Comparison of ENCODE assay signal across 15 cellular contexts in genomic region chr9:36548454-36548853, GRCh38. TPM values are rescaled to one million over a fixed set of nuclear protein-coding genes. Genes with fewer than 3 reads are reported as not detected.
DNase-seq lines count a peak whose midpoint lies in the region; ATAC-seq, FAIRE-seq and TF ChIP-seq lines count a peak whose summit lies in the region.
"Had no signal": no experiment of that assay in that cellular context is flagged by ENCODE, and none has a peak within 500 bp of the region (broad histone marks: within the 10 kb centered on the region; RNA-seq: fewer than 3 reads in every experiment).

No MANE protein-coding gene starts in this region.

- H3K14ac ChIP-seq in H1 (ENCODE audit: insufficient read length) = no peak overlapping the region

- H3K27me3 ChIP-seq in PC-9 (ENCODE audit: insufficient read depth, low read depth) (no peaks in the 10 kb centered on the region), H1 (replicated peaks in 1 of 4; ENCODE audit: control insufficient read depth in 3 of 4, extremely low read depth in 1 of 4, insufficient read depth in 3 of 4, low read length in 3 of 4) (no peaks in the 10 kb centered on the region)

- no peak overlapping the region for H3K56ac ChIP-seq in H1 (replicated peaks; ENCODE audit: insufficient read length, low read depth, low read length)

- H3K36me3 Mint-ChIP-seq in activated naive CD8-positive, alpha-beta T cell treated with anti-CD3 and anti-CD28 coated beads, Interleukin-2, amount 50 U/mL, for 24 hours (ENCODE audit: low read depth) = no peaks in the 10 kb centered on the region
- H3K36me3 Mint-ChIP-seq: CD4-positive, alpha-beta memory T cell had no signal

- H2BK20ac ChIP-seq in H1 (ENCODE audit: low read length) = no peak overlapping the region

- no peak overlapping the region for H4K8ac ChIP-seq in H1 (ENCODE audit: extremely low read depth, insufficient read depth, low read length)

- H3K4ac ChIP-seq in H1 (replicated peaks; ENCODE audit: insufficient read length, low read depth, low read length) = no peak overlapping the region

- ATAC-seq in HG03196 (IDR thresholded peaks at IDR 0.05; ENCODE audit: unreplicated experiment) (no peak), HG02870 (IDR thresholded peaks at IDR 0.05; ENCODE audit: unreplicated experiment) (no peak)
- ATAC-seq in activated naive CD8-positive, alpha-beta T cell treated with anti-CD3 and anti-CD28 coated beads, Interleukin-2, amount 50 U/mL, for 24 hours = no peak
- ATAC-seq: HepG2 had no signal

- no peaks in the 10 kb centered on the region for H3K79me1 ChIP-seq in H1 (ENCODE audit: low read depth, low read length)

- no peak for TF ChIP-seq POLR2A in H1 (IDR thresholded peaks at IDR 0.05; ENCODE audit: control extremely low read depth in 1 of 2, low read depth in 2 of 2, low read length in 2 of 2)

- H3K9me2 ChIP-seq in PC-9 (ENCODE audit: insufficient read depth) = no peaks in the 10 kb centered on the region

- peak; percentile 46 for DNase-seq in DMS 273 (lab: John Stamatoyannopoulos, UW; ENCODE audit: unreplicated experiment)
- peak; percentile 10 for DNase-seq in ELF-1 (ENCODE audit: low read depth, low spot score)
- DNase-seq in PC-9 = peak; percentile 16 to 39
- no peak for DNase-seq in H1 (ENCODE audit: low read depth in 1 of 2, low spot score in 2 of 2)
- DNase-seq in activated naive CD8-positive, alpha-beta T cell treated with anti-CD3 and anti-CD28 coated beads, Interleukin-2, amount 50 U/mL, for 24 hours = no peak
- DNase-seq: CD4-positive, alpha-beta memory T cell; GM23248; H9 had no signal

- CTCF ChIA-PET in PC-9 (lab: Charles Lee) = no interaction called here
- CTCF ChIA-PET in H1 (lab: Charles Lee; ENCODE audit: partially characterized antibody) = interaction anchor here (1.1 to 1.4 kb wide), 2 partner anchors 98 to 141 kb away, joined by 3 to 5 read pairs; no protein-coding TSS in a partner anchor

- H3K27ac ChIP-seq in PC-9 (no peak overlapping the region), H1 (ENCODE audit: low read depth, low read length) (no peak overlapping the region)
- H3K27ac ChIP-seq: C4-2B, GM23248 had no signal

- H4K5ac ChIP-seq in H1 (ENCODE audit: insufficient read length, low read depth, low read length) = no peak overlapping the region

- no peak overlapping the region for H2BK5ac ChIP-seq in H1 (ENCODE audit: low read depth, low read length)

- no peak overlapping the region for H2AK5ac ChIP-seq in H1 (ENCODE audit: low read depth, low read length)

- H3K9me3 Mint-ChIP-seq in activated naive CD8-positive, alpha-beta T cell treated with anti-CD3 and anti-CD28 coated beads, Interleukin-2, amount 50 U/mL, for 24 hours = no peaks in the 10 kb centered on the region
- H3K9me3 Mint-ChIP-seq: CD4-positive, alpha-beta memory T cell; H9 had no signal

- no peak overlapping the region for H3K27ac Mint-ChIP-seq in activated naive CD8-positive, alpha-beta T cell treated with anti-CD3 and anti-CD28 coated beads, Interleukin-2, amount 50 U/mL, for 24 hours
- H3K27ac Mint-ChIP-seq: B cell; CD4-positive, alpha-beta memory T cell had no signal

- no peak overlapping the region for H2BK15ac ChIP-seq in H1 (ENCODE audit: low read length)

- H3K23me2 ChIP-seq in H1 (ENCODE audit: low read depth, low read length) = no peaks in the 10 kb centered on the region

- H3K4me3 Mint-ChIP-seq in activated naive CD8-positive, alpha-beta T cell treated with anti-CD3 and anti-CD28 coated beads, Interleukin-2, amount 50 U/mL, for 24 hours = no peak overlapping the region
- H3K4me3 Mint-ChIP-seq: B cell; CD4-positive, alpha-beta memory T cell; H9 had no signal

- H3K9me3 ChIP-seq in PC-9 (ENCODE audit: insufficient read depth, low read depth) (no peaks in the 10 kb centered on the region), H1 (ENCODE audit: insufficient read depth in 2 of 2, low read depth in 1 of 2, low read length in 1 of 2) (no peaks in the 10 kb centered on the region)

- no peaks in the 10 kb centered on the region for H3F3A ChIP-seq in PC-9 (ENCODE audit: insufficient read depth, low read depth)

- H3K4me2 ChIP-seq in PC-9 (no peak overlapping the region), H1 (ENCODE audit: insufficient read depth in 1 of 2, low read depth in 2 of 2, low read length in 2 of 2) (no peak overlapping the region)

- FAIRE-seq in H1 (lab: Jason Lieb, UNC) = no peak
- FAIRE-seq: A204.1, HepG2, HTR-8/SVneo had no signal

- no peaks in the 10 kb centered on the region for H3K27me3 Mint-ChIP-seq in activated naive CD8-positive, alpha-beta T cell treated with anti-CD3 and anti-CD28 coated beads, Interleukin-2, amount 50 U/mL, for 24 hours

- TF ChIP-seq EP300 in H1 (IDR thresholded peaks at IDR 0.05; ENCODE audit: borderline replicate concordance in 1 of 2, low read depth in 2 of 2, low read length in 2 of 2) = no peak

- H2BK12ac ChIP-seq in H1 (ENCODE audit: low read depth, low read length) = no peak overlapping the region

- POLR2A ChIA-PET in PC-9 (lab: Charles Lee; ENCODE audit: unreplicated experiment) = interaction anchor here (0.7 kb wide), 1 partner anchor 88 kb away, joined by 4 read pairs; no protein-coding TSS in a partner anchor
- POLR2A ChIA-PET in H1 (lab: Charles Lee; ENCODE audit: partially characterized antibody) = no interaction called here

- no peak overlapping the region for H4K91ac ChIP-seq in H1 (replicated peaks; ENCODE audit: insufficient read length, low read length)

- no peak for TF ChIP-seq CTCF in PC-9 (conservative IDR thresholded peaks at IDR 0.05)
- TF ChIP-seq CTCF in H1 (IDR thresholded peaks at IDR 0.05; ENCODE audit: control extremely low read depth in 1 of 3, insufficient read depth in 1 of 3, low read depth in 1 of 3, low read length in 3 of 3) = no peak

- 76% methylated on average over 1 of the region's 1 CpG; no CpG with 5 or more reads in 1 of the 2 experiments for WGBS in H1 (ENCODE audit: extremely low coverage in 1 of 2, insufficient coverage in 1 of 2, insufficient read length in 1 of 2, insufficient replicate concordance in 2 of 2, low coverage in 1 of 2, low lambda C conversion rate in 2 of 2, missing lambda C conversion rate in 1 of 2), 2 experiments

- H3K4me3 ChIP-seq in PC-9 = no peak overlapping the region
- H3K4me3 ChIP-seq in H1 (ENCODE audit: extremely low read depth in 1 of 4, insufficient read depth in 2 of 4, low read depth in 3 of 4, low read length in 4 of 4) = no peak overlapping the region
- H3K4me3 ChIP-seq: GM23248 had no signal

- no peak overlapping the region for H3K9ac ChIP-seq in H1 (replicated peaks in 1 of 4; ENCODE audit: extremely low read depth in 1 of 4, low read depth in 3 of 4, low read length in 3 of 4)
- H3K9ac ChIP-seq: GM23248 had no signal

- no peak overlapping the region for H3K18ac ChIP-seq in H1 (ENCODE audit: extremely low read depth, low read length)

- H3K4me1 Mint-ChIP-seq in activated naive CD8-positive, alpha-beta T cell treated with anti-CD3 and anti-CD28 coated beads, Interleukin-2, amount 50 U/mL, for 24 hours = no peaks in the 10 kb centered on the region
- H3K4me1 Mint-ChIP-seq: B cell; CD4-positive, alpha-beta memory T cell had no signal

- TF ChIP-seq RAD21 in H1 (IDR thresholded peaks at IDR 0.05 in 1 of 2, conservative IDR thresholded peaks at IDR 0.05 in 1 of 2; ENCODE audit: low read depth in 2 of 2, low read length in 2 of 2) = no peak

- H3K23ac ChIP-seq in H1 (ENCODE audit: insufficient read length) = no peak overlapping the region

- BruUV-seq in PC-9 (replicated peaks; lab: Mats Ljungman, UMichigan) = no TSS peak

- intact Hi-C loops in PC-9 (cut with micrococcal nuclease; ENCODE audit: unreplicated experiment) = no loop called here

- H3K36me3 ChIP-seq in PC-9 (ENCODE audit: low read depth) = no peaks in the 10 kb centered on the region
- H3K36me3 ChIP-seq in H1 (ENCODE audit: control insufficient read depth in 2 of 4, insufficient read depth in 4 of 4, low read length in 3 of 4) = no peaks in the 10 kb centered on the region

- H3K4me1 ChIP-seq in PC-9 (replicated peaks; ENCODE audit: insufficient read depth) (no peaks in the 10 kb centered on the region), H1 (replicated peaks in 1 of 4; ENCODE audit: control insufficient read depth in 3 of 4, insufficient read depth in 4 of 4, low read length in 3 of 4) (no peaks in the 10 kb centered on the region; a peak in 1 of 7 replicates)

- no peak overlapping the region for H2BK120ac ChIP-seq in H1 (replicated peaks; ENCODE audit: low read depth, low read length)

- H4K20me1 ChIP-seq in PC-9 (ENCODE audit: insufficient read depth) = no peaks in the 10 kb centered on the region
- H4K20me1 ChIP-seq in H1 (replicated peaks in 1 of 2; ENCODE audit: control insufficient read depth in 1 of 2, insufficient read depth in 2 of 2, low read length in 2 of 2) = no peaks in the 10 kb centered on the region

- H2AFZ ChIP-seq in PC-9 (no peak overlapping the region), H1 (ENCODE audit: low read length) (peak overlapping the region; percentile 58; the same call in 1 of the 2 replicates)
- H2AFZ ChIP-seq: GM23248 had no signal

- H3K79me2 ChIP-seq in PC-9 (ENCODE audit: low read depth) = no peaks in the 10 kb centered on the region
- H3K79me2 ChIP-seq in H1 (ENCODE audit: control insufficient read depth in 1 of 2, insufficient read depth in 2 of 2, low read length in 2 of 2) = no peaks in the 10 kb centered on the region

TF ChIP-seq in H1, 55 proteins besides CTCF, POLR2A, EP300 and RAD21:
- no peak for TF ChIP-seq SP2 (IDR thresholded peaks at IDR 0.05; ENCODE audit: low read length)
- TF ChIP-seq ASH2L (IDR thresholded peaks at IDR 0.05; ENCODE audit: low read length) = no peak
- no peak for TF ChIP-seq KDM5A (IDR thresholded peaks at IDR 0.05; ENCODE audit: low read length)
- no peak for TF ChIP-seq SRF (IDR thresholded peaks at IDR 0.05; ENCODE audit: low read depth, low read length)
- TF ChIP-seq JUN (IDR thresholded peaks at IDR 0.05; ENCODE audit: low read depth, low read length) = no peak
- no peak for TF ChIP-seq GTF2F1 (IDR thresholded peaks at IDR 0.05; ENCODE audit: borderline replicate concordance, low read depth, low read length)
- no peak for TF ChIP-seq TCF12 (IDR thresholded peaks at IDR 0.05; ENCODE audit: low read depth, low read length)
- no peak for TF ChIP-seq HDAC6 (IDR thresholded peaks at IDR 0.05; ENCODE audit: low read depth, low read length)
- TF ChIP-seq POU5F1 (IDR thresholded peaks at IDR 0.05; ENCODE audit: low read depth, low read length) = no peak

RNA-seq across cellular contexts. Expression of gene MELK, which starts 24.2 kb away (rescaled TPM):
- total RNA-seq in PC-9 (2021) = 25.1 and 48.1 TPM in 2 replicates
- 53.1 and 53.6 TPM in 2 replicates for total RNA-seq in H1 (2021; fragmentation: NEBNext Ultra II Directional; extraction: Animal tissue kit (Norgen Biotek cat#: 25700))
- polyA plus RNA-seq in H1 (2011; rRNA removed) = 12.0 and 26.2 TPM in 2 replicates
- 31.5 TPM for polyA plus RNA-seq in H1 (2011; cell fraction: cytosol; rRNA removed)
- polyA plus RNA-seq in H1 (2011; cell fraction: nucleus; rRNA removed) = 11.8 TPM
- 28.4 to 44.4 TPM (median 35.7 TPM) in 4 replicates for polyA plus RNA-seq in H1 (2012, experiment 1 of 2)
- 6.6 TPM for polyA plus RNA-seq in H1 (2012, experiment 2 of 2)
- polyA plus RNA-seq in H1 (2013, experiment 1 of 2) = 32.1 TPM
- polyA plus RNA-seq in H1 (2013, experiment 2 of 2) = 32.3 TPM
- 25.8 and 40.1 TPM in 2 replicates for polyA minus RNA-seq in H1 (2011; rRNA and poly(A)+ RNA removed)
- 38.9 TPM for polyA minus RNA-seq in H1 (2011; cell fraction: cytosol; rRNA and poly(A)+ RNA removed)
- 30.9 TPM for polyA minus RNA-seq in H1 (2011; cell fraction: nucleus; rRNA and poly(A)+ RNA removed)

Comparison
In these comparisons a context has a peak if more than half of its experiments do, and no peak if none do; other contexts are left out.
1. DNase-seq: peak in DMS 273 (single experiment), ELF-1 (single experiment) and PC-9 (2 of 2); none in H1 (0 of 2) and activated naive CD8-positive, alpha-beta T cell treated with anti-CD3 and anti-CD28 coated beads, Interleukin-2, amount 50 U/mL, for 24 hours (single experiment).